19 cellular contexts compared by ENCODE assay signal in genomic region chr9:75953218-75953617, GRCh38.
DNase-seq lines count a peak whose midpoint lies in the region; ATAC-seq and TF ChIP-seq lines count a peak whose summit lies in the region.
"Had no signal": no experiment of that assay in that cellular context is flagged by ENCODE, and none has a peak within 500 bp of the region (broad histone marks: within the 10 kb centered on the region; RNA-seq: fewer than 3 reads in every experiment).

No MANE protein-coding gene starts in this region.

- intact Hi-C loops in body of pancreas (cut with DNase I) (no loop called here), left colon (cut with DNase I, micrococcal nuclease) (no loop called here), sciatic nerve (cut with DNase I) (no loop called here)

- H3K4me3 Mint-ChIP-seq in H9 = no peak overlapping the region
- H3K4me3 Mint-ChIP-seq: activated CD8-positive, alpha-beta T cell treated with anti-CD3 and anti-CD28 coated beads for 36 hours; activated naive CD8-positive, alpha-beta T cell treated with anti-CD3 and anti-CD28 coated beads for 36 hours; activated T-cell treated with anti-CD3 and anti-CD28 coated beads, Interleukin-2, amount 50 U/mL, for 4 hours had no signal

- H3K9ac ChIP-seq in MM.1S (ENCODE audit: low read length) (no peak overlapping the region), H9 (ENCODE audit: extremely low read depth, insufficient read length, low read length) (no peak overlapping the region)
- H3K9ac ChIP-seq: BLaER1 had no signal

- no peak overlapping the region for H2BK120ac ChIP-seq in H9 (ENCODE audit: low read depth, low read length, poor library complexity, severe bottlenecking)

- no peaks in the 10 kb centered on the region for H3K9me2 ChIP-seq in MM.1S (replicated peaks; ENCODE audit: insufficient read depth, low read length)

- H3K36me3 ChIP-seq in body of pancreas (replicated peaks in 1 of 2; ENCODE audit: insufficient read depth in 1 of 2, low read depth in 2 of 2) (no peaks in the 10 kb centered on the region), MM.1S (replicated peaks; ENCODE audit: insufficient read depth, low read length) (no peaks in the 10 kb centered on the region)
- H3K36me3 ChIP-seq: BLaER1 had no signal

- H2BK12ac ChIP-seq in H9 (ENCODE audit: insufficient read length, low read depth, low read length) = no peak overlapping the region

- no peak overlapping the region for H4K8ac ChIP-seq in H9 (replicated peaks; ENCODE audit: insufficient read length, low read depth, low read length)

- no peak overlapping the region for H3K23ac ChIP-seq in H9 (ENCODE audit: insufficient read length, low read depth, low read length)

- H3K27me3 ChIP-seq in body of pancreas (no peaks in the 10 kb centered on the region), MM.1S (replicated peaks; ENCODE audit: insufficient read depth, low read length) (no peaks in the 10 kb centered on the region), H9 (ENCODE audit: insufficient read depth, low read length) (no peaks in the 10 kb centered on the region)
- H3K27me3 ChIP-seq: BLaER1, esophagus muscularis mucosa, testis had no signal

- H3F3A ChIP-seq in MM.1S (ENCODE audit: insufficient read depth, low read length) = no peaks in the 10 kb centered on the region

- no peak overlapping the region for H4K91ac ChIP-seq in H9 (ENCODE audit: insufficient read length, low read depth, low read length)

- no peaks in the 10 kb centered on the region for H3K9me3 Mint-ChIP-seq in H9
- H3K9me3 Mint-ChIP-seq: activated naive CD8-positive, alpha-beta T cell treated with anti-CD3 and anti-CD28 coated beads for 36 hours; activated T-cell treated with anti-CD3 and anti-CD28 coated beads, Interleukin-2, amount 50 U/mL, for 4 hours had no signal

- no peak overlapping the region for H3K4ac ChIP-seq in H9 (ENCODE audit: low read depth, low read length)

- H3K14ac ChIP-seq in H9 (ENCODE audit: insufficient read depth, low read length) = no peak overlapping the region

- H2AK5ac ChIP-seq in H9 (ENCODE audit: insufficient read length, low read length) = no peak overlapping the region

- no peaks in the 10 kb centered on the region for H3K23me2 ChIP-seq in H9 (ENCODE audit: insufficient read length, low read depth, low read length, poor library complexity, severe bottlenecking)

- H3K9me3 ChIP-seq in body of pancreas (no peaks in the 10 kb centered on the region), MM.1S (replicated peaks; ENCODE audit: insufficient read depth, low read length) (no peaks in the 10 kb centered on the region), H9 (ENCODE audit: control insufficient read depth, low read depth, low read length) (no peaks in the 10 kb centered on the region)
- H3K9me3 ChIP-seq: BLaER1, esophagus muscularis mucosa, testis had no signal

- peak overlapping the region in 1 of 3 experiments; percentile 38; a peak in 1 of 7 replicates for H3K27ac Mint-ChIP-seq in H9
- H3K27ac Mint-ChIP-seq: activated CD8-positive, alpha-beta T cell treated with anti-CD3 and anti-CD28 coated beads for 36 hours; activated naive CD8-positive, alpha-beta T cell treated with anti-CD3 and anti-CD28 coated beads for 36 hours had no signal

- no peak overlapping the region for H3K18ac ChIP-seq in H9 (ENCODE audit: insufficient read length, low read depth, low read length)

- H3K79me2 ChIP-seq in MM.1S (ENCODE audit: low read length) = no peaks in the 10 kb centered on the region
- H3K79me2 ChIP-seq in H9 (ENCODE audit: insufficient read depth, low read length) = no peaks in the 10 kb centered on the region

- H3K27ac ChIP-seq in body of pancreas (no peak overlapping the region), MM.1S (ENCODE audit: low read length) (no peak overlapping the region), H9 (ENCODE audit: insufficient read length, low read depth, low read length) (no peak overlapping the region)
- H3K27ac ChIP-seq: BLaER1, esophagus muscularis mucosa, testis, VCaP had no signal

- H3K27me3 Mint-ChIP-seq in H9 (ENCODE audit: low read depth) = no peaks in the 10 kb centered on the region
- H3K27me3 Mint-ChIP-seq: activated CD8-positive, alpha-beta T cell treated with anti-CD3 and anti-CD28 coated beads for 36 hours; activated naive CD8-positive, alpha-beta T cell treated with anti-CD3 and anti-CD28 coated beads for 36 hours had no signal

- no peak for TF ChIP-seq POLR2A in body of pancreas (IDR thresholded peaks at IDR 0.05)

- DNase-seq in HuH-7 (ENCODE audit: low spot score) (peak; percentile 51), body of pancreas (no peak), left colon (peak in 1 of 2 donors; percentile 33), sciatic nerve (ENCODE audit: low spot score) (no peak), ureter (ENCODE audit: low spot score) (no peak), MM.1S (no peak), H9 (no peak)
- DNase-seq: activated CD8-positive, alpha-beta T cell treated with anti-CD3 and anti-CD28 coated beads for 36 hours; activated naive CD8-positive, alpha-beta T cell treated with anti-CD3 and anti-CD28 coated beads for 36 hours; activated T-cell treated with anti-CD3 and anti-CD28 coated beads, Interleukin-2, amount 50 U/mL, for 4 hours; GOT3; Karpas-422; NCI-H146; NCI-H446 treated with DMSO at 0.1 percent for 48 hours; nucleus accumbens; testis had no signal

- no peak overlapping the region for H4K5ac ChIP-seq in H9 (ENCODE audit: insufficient read length, low read depth, low read length)

- ATAC-seq in body of pancreas (peak; percentile 58), left colon (peak; percentile 74), sciatic nerve (peak; percentile 90)
- ATAC-seq: activated CD8-positive, alpha-beta T cell treated with anti-CD3 and anti-CD28 coated beads for 36 hours; activated T-cell treated with anti-CD3 and anti-CD28 coated beads, Interleukin-2, amount 50 U/mL, for 4 hours had no signal

- H3K4me2 ChIP-seq in MM.1S (ENCODE audit: low read depth, low read length) (no peak overlapping the region), H9 (ENCODE audit: insufficient read depth, insufficient read length, low read length) (no peak overlapping the region)
- H3K4me2 ChIP-seq: BLaER1 had no signal

- no peaks in the 10 kb centered on the region for H3K4me1 ChIP-seq in body of pancreas
- no peaks in the 10 kb centered on the region for H3K4me1 ChIP-seq in MM.1S (ENCODE audit: low read length)
- H3K4me1 ChIP-seq in H9 (ENCODE audit: insufficient read depth, low read length) = no peaks in the 10 kb centered on the region
- H3K4me1 ChIP-seq: BLaER1, testis had no signal

- WGBS in body of pancreas, 2 donors = 55 to 56% methylated on average over 2 of the region's 2 CpGs
- WGBS in H9 (ENCODE audit: extremely low coverage, insufficient read length, low lambda C conversion rate) = no CpG with 5 or more reads among the region's 2 CpGs

- H2BK5ac ChIP-seq in H9 (ENCODE audit: insufficient read length, low read length) = no peak overlapping the region

- H2BK15ac ChIP-seq in H9 (ENCODE audit: low read depth, low read length) = no peak overlapping the region

- peaks cover 0 to 5% (median 0%) of the 10 kb centered on the region in 3 experiments; a peak in 2 of 7 replicates for H3K36me3 Mint-ChIP-seq in H9 (ENCODE audit: insufficient read depth in 1 of 3, low read depth in 3 of 3)

- no peak overlapping the region for H2BK20ac ChIP-seq in H9 (ENCODE audit: low read depth, low read length, poor library complexity, severe bottlenecking)

- H4K20me1 ChIP-seq in MM.1S (ENCODE audit: insufficient read depth, low read length) = no peaks in the 10 kb centered on the region
- no peaks in the 10 kb centered on the region for H4K20me1 ChIP-seq in H9 (ENCODE audit: control insufficient read depth, insufficient read depth, insufficient read length)
- H4K20me1 ChIP-seq: BLaER1 had no signal

- no peak overlapping the region for H2AFZ ChIP-seq in MM.1S (ENCODE audit: low read length)
- H2AFZ ChIP-seq in H9 (ENCODE audit: low read length) = no peak overlapping the region

- H3K4me1 Mint-ChIP-seq in H9 = peaks cover 6 to 10% of the 10 kb centered on the region in 2 experiments

- H3K4me3 ChIP-seq in body of pancreas (no peak overlapping the region), MM.1S (ENCODE audit: low read length) (no peak overlapping the region)
- H3K4me3 ChIP-seq: BLaER1, esophagus muscularis mucosa, testis had no signal

- H3K79me1 ChIP-seq in H9 (ENCODE audit: insufficient read depth, low read depth, low read length, poor library complexity, severe bottlenecking) = no peaks in the 10 kb centered on the region

- no peak overlapping the region for H3K56ac ChIP-seq in H9 (ENCODE audit: insufficient read length, low read depth, low read length)

- TF ChIP-seq CTCF in body of pancreas (IDR thresholded peaks at IDR 0.05) (no peak), MM.1S (IDR thresholded peaks at IDR 0.05; ENCODE audit: low read length) (no peak), H9 (conservative IDR thresholded peaks at IDR 0.05) (no peak)

- H3T11ph ChIP-seq in H9 (ENCODE audit: low read length) = no peak overlapping the region
